In the genomic region with DNA sequence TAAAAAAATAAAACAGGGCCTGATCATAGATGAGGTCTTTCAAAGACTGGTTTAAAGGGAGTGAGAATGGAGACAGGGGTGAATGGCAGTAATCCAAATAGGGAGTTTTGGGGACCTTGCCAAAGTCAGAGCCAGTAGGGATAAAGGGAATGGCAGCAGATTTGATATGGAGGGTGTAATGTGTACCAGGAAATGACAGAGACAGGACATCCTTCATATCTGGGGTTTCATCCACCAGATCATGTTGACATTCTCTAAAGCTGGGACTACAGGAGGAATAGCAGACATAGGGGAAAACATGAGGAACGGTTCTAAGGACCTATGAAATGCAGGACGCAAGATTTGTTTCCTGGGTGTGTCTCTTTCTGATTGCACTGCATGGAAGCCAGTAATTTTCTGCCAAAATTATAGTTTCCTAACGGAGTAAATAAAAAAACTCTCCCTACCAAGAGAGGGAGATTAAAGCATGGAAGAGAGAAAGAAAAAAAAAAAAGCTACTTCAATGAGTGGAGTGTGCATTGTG, we compare ENCODE assay signal across 13 cellular contexts.
A peak's percentile ranks its signal among the peaks of the same experiment; 100 is the strongest.
DNase-seq lines count a peak whose midpoint lies in the region; ATAC-seq and TF ChIP-seq lines count a peak whose summit lies in the region.
"Had no signal": no experiment of that assay in that cellular context is flagged by ENCODE, and none has a peak within 500 bp of the region (broad histone marks: within the 10 kb centered on the region; RNA-seq: fewer than 3 reads in every experiment).

No MANE protein-coding gene starts in this region.

- peak overlapping the region; percentile 93 for H3K27ac ChIP-seq in VCaP
- H3K27ac ChIP-seq in SJCRH30 = no peak overlapping the region

- peak; percentile 11 for DNase-seq in NCI-H748 (lab: John Stamatoyannopoulos, UW; ENCODE audit: unreplicated experiment)
- DNase-seq in NCI-H748 treated with DMSO at 0.1 percent for 48 hours (lab: John Stamatoyannopoulos, UW) = no peak
- peak; percentile 61 for DNase-seq in NCI-H2029 treated with DMSO at 0.1 percent for 48 hours (lab: John Stamatoyannopoulos, UW)
- no peak for DNase-seq in NCI-H1694 treated with DMSO at 0.1 percent for 48 hours (lab: John Stamatoyannopoulos, UW)
- no peak for DNase-seq in SJCRH30
- DNase-seq: MG63, NCI-H1105, NCI-H226, NCI-H510A treated with DMSO at 0.1 percent for 48 hours, SK-N-SH, T-helper 2 cell had no signal

- no peaks in the 10 kb centered on the region for H3K4me1 ChIP-seq in SJCRH30

- no peaks in the 10 kb centered on the region for H3K9me3 ChIP-seq in SJCRH30 (replicated peaks)
- H3K9me3 ChIP-seq: MG63, SK-N-SH had no signal

- H3K36me3 ChIP-seq in SJCRH30 = no peaks in the 10 kb centered on the region
- H3K36me3 ChIP-seq: MG63 had no signal

- H3K4me3 ChIP-seq in SJCRH30 = no peak overlapping the region
- H3K4me3 ChIP-seq: MG63 had no signal

- no peak for ATAC-seq in HG02885 (IDR thresholded peaks at IDR 0.05; ENCODE audit: poor library complexity, unreplicated experiment)

- no peak for TF ChIP-seq CTCF in VCaP (conservative IDR thresholded peaks at IDR 0.05)

- H3K27me3 ChIP-seq in SJCRH30 = no peaks in the 10 kb centered on the region
- H3K27me3 ChIP-seq: MG63 had no signal

Comparison
In these comparisons a context has a peak if more than half of its experiments do, and no peak if none do; other contexts are left out.
1. DNase-seq: peak in NCI-H748 (single experiment) and NCI-H2029 treated with DMSO at 0.1 percent for 48 hours (single experiment); none in NCI-H748 treated with DMSO at 0.1 percent for 48 hours (single experiment), NCI-H1694 treated with DMSO at 0.1 percent for 48 hours (single experiment) and SJCRH30 (0 of 2).